In genomic region chr14:35385042-35385839, GRCh38 we compare ENCODE assay signal across 8 cellular contexts. TPM values are rescaled to one million over a fixed set of nuclear protein-coding genes. Genes with fewer than 3 reads are reported as not detected.
DNase-seq lines count a peak whose midpoint lies in the region; ATAC-seq and TF ChIP-seq lines count a peak whose summit lies in the region.

No MANE protein-coding gene starts in this region.

- H3K4me1 Mint-ChIP-seq in CD8-positive, alpha-beta memory T cell, result no peaks in the 10 kb centered on the region

- intact Hi-C loops in sigmoid colon (cut with DNase I), result loop anchor here (1.0 to 5.0 kb wide), 4 partner anchors 18 to 93 kb away; partner anchors contain the start of gene PSMA6

- H3K36me3 Mint-ChIP-seq in CD8-positive, alpha-beta memory T cell, result no peaks in the 10 kb centered on the region

- no peaks in the 10 kb centered on the region for H3K9me3 ChIP-seq in sigmoid colon
- H3K9me3 ChIP-seq in CD8-positive, alpha-beta memory T cell (ENCODE audit: low read length), result no peaks in the 10 kb centered on the region

- H3K4me1 ChIP-seq in ACC112 (ENCODE audit: control insufficient read depth, insufficient read depth, low read length, unreplicated experiment) (peaks cover 21% of the 10 kb centered on the region), sigmoid colon (peaks cover 5 to 44% (median 43%) of the 10 kb centered on the region in 4 donors)
- H3K4me1 ChIP-seq in CD8-positive, alpha-beta memory T cell (ENCODE audit: insufficient read depth, low read length), result no peaks in the 10 kb centered on the region

- peaks cover 0 to 2% of the 10 kb centered on the region in 2 donors for H3K27me3 Mint-ChIP-seq in CD8-positive, alpha-beta memory T cell

- POLR2A ChIA-PET in CD8-positive, alpha-beta memory T cell (lab: Charles Lee), result no interaction called here

- no peaks in the 10 kb centered on the region for H3K9me3 Mint-ChIP-seq in CD8-positive, alpha-beta memory T cell

- 61 to 74% methylated on average over 15 of the region's 15 CpGs for WGBS in sigmoid colon, 2 donors

- no peak overlapping the region for H3K27ac Mint-ChIP-seq in CD8-positive, alpha-beta memory T cell

- no peak overlapping the region for H3K4me3 Mint-ChIP-seq in CD8-positive, alpha-beta memory T cell

- no peak overlapping the region for H3K4me3 ChIP-seq in ACC112 (ENCODE audit: low read depth, low read length)
- H3K4me3 ChIP-seq in sigmoid colon, result peak overlapping the region in 3 of 4 donors; percentile 10 to 33 (median 17)
- no peak overlapping the region for H3K4me3 ChIP-seq in CD8-positive, alpha-beta memory T cell (ENCODE audit: low read length)

- H3K79me2 ChIP-seq in ACC112 (ENCODE audit: control insufficient read depth, insufficient read depth, low read length, unreplicated experiment), result no peaks in the 10 kb centered on the region

- peak in 2 of 4 donors; percentile 60 to 86 for TF ChIP-seq EP300 in sigmoid colon (IDR thresholded peaks at IDR 0.05)

- H3K27me3 ChIP-seq in ACC112 (ENCODE audit: insufficient read depth, low read length) (no peaks in the 10 kb centered on the region), sigmoid colon (no peaks in the 10 kb centered on the region)
- no peaks in the 10 kb centered on the region for H3K27me3 ChIP-seq in CD8-positive, alpha-beta memory T cell (ENCODE audit: insufficient read depth, low read length, poor library complexity, severe bottlenecking)

- no peak for TF ChIP-seq CTCF in sigmoid colon (IDR thresholded peaks at IDR 0.05)

- H3K36me3 ChIP-seq in ACC112 (ENCODE audit: insufficient read depth, low read length), result no peaks in the 10 kb centered on the region
- H3K36me3 ChIP-seq in sigmoid colon, result no peaks in the 10 kb centered on the region
- H3K36me3 ChIP-seq in CD8-positive, alpha-beta memory T cell (ENCODE audit: insufficient read depth, low read length), result no peaks in the 10 kb centered on the region

- H3K27ac ChIP-seq in ACC112 (ENCODE audit: low read depth, low read length) (peak overlapping the region; percentile 83), sigmoid colon (peak overlapping the region; percentile 91 to 97 (median 94))
- no peak overlapping the region for H3K27ac ChIP-seq in CD8-positive, alpha-beta memory T cell (ENCODE audit: low read depth, low read length)

- no peak for ATAC-seq in HG03439 (IDR thresholded peaks at IDR 0.05; ENCODE audit: unreplicated experiment)

- no peak for TF ChIP-seq POLR2A in sigmoid colon (IDR thresholded peaks at IDR 0.05)

- CTCF ChIA-PET in CD8-positive, alpha-beta memory T cell (lab: Charles Lee), result no interaction called here

- H2AFZ ChIP-seq in ACC112 (ENCODE audit: low read length, unreplicated experiment), result peak overlapping the region; percentile 65

- DNase-seq in NCI-H1105 treated with DMSO at 0.1 percent for 48 hours (lab: John Stamatoyannopoulos, UW) (peak; percentile 70), anterior cingulate cortex (lab: John Stamatoyannopoulos, UW) (peak in 54 of 58 donors; percentile 18 to 87 (median 69)), hepatic stellate cell (ENCODE audit: low spot score) (peak; percentile 90), sigmoid colon (peak; percentile 98), germinal center (ENCODE audit: low spot score) (no peak)
- no peak for DNase-seq in CD8-positive, alpha-beta memory T cell

RNA-seq across cellular contexts. Expression of gene NFKBIA, which starts 19.3 kb away (rescaled TPM):
- total RNA-seq in sigmoid colon, result 100 to 1,000 TPM; 258 to 340 (median 289) TPM
- 100 to 1,000 TPM in 2 of 3 donors, 10 to 100 TPM in 1; 95.5 to 188 (median 158) TPM for polyA plus RNA-seq in sigmoid colon
- total RNA-seq in CD8-positive, alpha-beta memory T cell, result 100 to 1,000 TPM; 482 to 483 TPM
- 344 TPM for polyA plus RNA-seq in CD8-positive, alpha-beta memory T cell

Comparison
In these comparisons a context has a peak if more than half of its experiments do, and no peak if none do; other contexts are left out.
1. H3K4me3 ChIP-seq: peak in sigmoid colon (3 of 4); none in ACC112 (single experiment) and CD8-positive, alpha-beta memory T cell (single experiment).
2. DNase-seq: peak in NCI-H1105 treated with DMSO at 0.1 percent for 48 hours (single experiment), anterior cingulate cortex (54 of 58), hepatic stellate cell (single experiment) and sigmoid colon (single experiment); none in CD8-positive, alpha-beta memory T cell (0 of 5) and germinal center (single experiment).